ENCODE assay signal across 15 cellular contexts in genomic region chr13:47100214-47100853, GRCh38.
A peak's percentile ranks its signal among the peaks of the same experiment; 100 is the strongest.
DNase-seq lines count a peak whose midpoint lies in the region; ATAC-seq and TF ChIP-seq lines count a peak whose summit lies in the region.
"Had no signal": no experiment of that assay in that cellular context is flagged by ENCODE, and none has a peak within 500 bp of the region (broad histone marks: within the 10 kb centered on the region; RNA-seq: fewer than 3 reads in every experiment).

No MANE protein-coding gene starts in this region.

- POLR2A ChIA-PET in PC-3 (lab: Charles Lee; ENCODE audit: unreplicated experiment), result no interaction called here

- in situ Hi-C loops in brain microvascular endothelial cell (cut with HindIII; ENCODE audit: low pct_ligation_motif_present, low sequenced_read_pairs), result no loop called here

- CTCF ChIA-PET in PC-3 (lab: Charles Lee), result no interaction called here

- H3K9me3 ChIP-seq in vagina (no peaks in the 10 kb centered on the region), PC-3 (ENCODE audit: low read length) (no peaks in the 10 kb centered on the region)
- H3K9me3 ChIP-seq: ovary had no signal

- H4K20me1 ChIP-seq in PC-3 (ENCODE audit: low read length), result no peaks in the 10 kb centered on the region

- H3K79me2 ChIP-seq in PC-3 (ENCODE audit: low read length), result no peaks in the 10 kb centered on the region

- no peak overlapping the region for H2AFZ ChIP-seq in PC-3 (ENCODE audit: low read length)

- H3K4me1 ChIP-seq in vagina (no peaks in the 10 kb centered on the region), PC-3 (ENCODE audit: insufficient read depth, low read length) (no peaks in the 10 kb centered on the region)

- TF ChIP-seq POLR2A in vagina (IDR thresholded peaks at IDR 0.05), result no peak

- H3K27ac ChIP-seq in brain microvascular endothelial cell (no peak overlapping the region), vagina (no peak overlapping the region), PC-3 (ENCODE audit: low read length) (no peak overlapping the region)
- H3K27ac ChIP-seq: 22Rv1, ovary had no signal

- no peaks in the 10 kb centered on the region for H3K9me2 ChIP-seq in PC-3 (replicated peaks; ENCODE audit: low read length)

- ATAC-seq in GM21825 (IDR thresholded peaks at IDR 0.05; ENCODE audit: unreplicated experiment) (peak; percentile 73), HG03175 (IDR thresholded peaks at IDR 0.05; ENCODE audit: unreplicated experiment) (peak; percentile 89), PC-3 (no peak)
- ATAC-seq: T-cell had no signal

- no peak overlapping the region for H3K9ac ChIP-seq in PC-3 (ENCODE audit: low read length)

- H3K27me3 ChIP-seq in brain microvascular endothelial cell (replicated peaks) (no peaks in the 10 kb centered on the region), vagina (no peaks in the 10 kb centered on the region), PC-3 (ENCODE audit: low read length) (no peaks in the 10 kb centered on the region)
- H3K27me3 ChIP-seq: ovary had no signal

- no TSS peak for BruUV-seq in PC-3 (replicated peaks; lab: Mats Ljungman, UMichigan)

- intact Hi-C loops in vagina (cut with DNase I) (no loop called here), PC-3 (cut with micrococcal nuclease) (no loop called here)

- no peak overlapping the region for H3K4me3 ChIP-seq in brain microvascular endothelial cell (ENCODE audit: low read depth, low read length)
- H3K4me3 ChIP-seq in vagina, result no peak overlapping the region
- H3K4me3 ChIP-seq in PC-3 (ENCODE audit: low read length), result no peak overlapping the region
- H3K4me3 ChIP-seq: ovary had no signal

- DNase-seq in DMS53 (lab: John Stamatoyannopoulos, UW) (peak; percentile 4), DMS53 treated with DMSO at 0.1 percent for 48 hours (lab: John Stamatoyannopoulos, UW; ENCODE audit: unreplicated experiment) (no peak), brain microvascular endothelial cell (no peak), vagina (ENCODE audit: extremely low spot score in 2 of 2) (no peak), PC-3 (no peak), NCI-H1930 (lab: John Stamatoyannopoulos, UW) (no peak)
- DNase-seq: activated CD4-positive, alpha-beta T cell treated with anti-CD3 and anti-CD28 coated beads, Interleukin-2, amount 50 U/mL, for 48 hours; activated naive CD4-positive, alpha-beta T cell; NCI-H524 treated with DMSO at 0.1 percent for 48 hours; ovary; stimulated activated CD4-positive, alpha-beta T cell treated with anti-CD3 and anti-CD28 coated beads, Interleukin-1b, Interleukin-23, amount 100 ng/mL, for 48 hours; T-cell had no signal

- H3K36me3 ChIP-seq in brain microvascular endothelial cell (replicated peaks), result no peaks in the 10 kb centered on the region
- H3K36me3 ChIP-seq in vagina, result no peaks in the 10 kb centered on the region
- H3K36me3 ChIP-seq in PC-3 (ENCODE audit: low read depth, low read length), result no peaks in the 10 kb centered on the region
- H3K36me3 ChIP-seq: ovary had no signal

- H3F3A ChIP-seq in PC-3 (ENCODE audit: low read length, unreplicated experiment), result no peaks in the 10 kb centered on the region

- no peak overlapping the region for H3K4me2 ChIP-seq in PC-3 (ENCODE audit: low read length)

- TF ChIP-seq CTCF in brain microvascular endothelial cell (IDR thresholded peaks at IDR 0.05; ENCODE audit: low read depth, low read length, missing control alignments), result no peak
- TF ChIP-seq CTCF in vagina (IDR thresholded peaks at IDR 0.05), result no peak
- no peak for TF ChIP-seq CTCF in PC-3 (conservative IDR thresholded peaks at IDR 0.05; ENCODE audit: low read depth, low read length)
